10 cellular contexts compared by ENCODE assay signal in genomic region chr22:29288837-29289236, GRCh38.
"Had no signal": no experiment of that assay in that cellular context is flagged by ENCODE, and none has a peak within 500 bp of the region (broad histone marks: within the 10 kb centered on the region; RNA-seq: fewer than 3 reads in every experiment).

No MANE protein-coding gene starts in this region.

- DNase-seq: activated CD4-positive, alpha-beta T cell treated with anti-CD3 and anti-CD28 coated beads for 1 hour; activated gamma-delta T cell treated with Interleukin-2 at 50 U/mL for 16 hours; amniotic stem cell; body of pancreas; effector memory CD4-positive, alpha-beta T cell; hypothalamus; lower lobe of right lung; naive B cell; small intestine had no signal

- H3K9me3 Mint-ChIP-seq: naive B cell had no signal

- H3K27ac ChIP-seq: body of pancreas, lower lobe of right lung, right atrium auricular region had no signal

- H3K4me3 Mint-ChIP-seq: naive B cell had no signal

- ATAC-seq: body of pancreas, lower lobe of right lung had no signal

- H3K27me3 Mint-ChIP-seq: naive B cell had no signal
